Comparison of ENCODE assay signal across 1 cellular context in genomic region chr1:28518000-28518744, GRCh38.
TF ChIP-seq lines count a peak whose summit lies in the region.

No MANE protein-coding gene starts in this region.

TF ChIP-seq in K562, 482 proteins besides CTCF, POLR2A, EP300 and RAD21 (continued from another document and continues in another):
- TF ChIP-seq NKRF (IDR thresholded peaks at IDR 0.05; ENCODE audit: borderline replicate concordance) (no peak), PHB (CRISPR knock-in tag; IDR thresholded peaks at IDR 0.05) (peak; percentile 64; the same call in 1 of the 2 replicates), JUNB (CRISPR knock-in tag; conservative IDR thresholded peaks at IDR 0.05) (no peak), RCOR1 (IDR thresholded peaks at IDR 0.05; ENCODE audit: borderline replicate concordance in 1 of 2, low read depth in 2 of 2, low read length in 2 of 2) (peak in 1 of 2 experiments; percentile 68; a peak in 1 of 4 replicates), CEBPG (CRISPR knock-in tag; IDR thresholded peaks at IDR 0.05) (no peak), CEBPG (tag; conservative IDR thresholded peaks at IDR 0.05 in 1 of 2, IDR thresholded peaks at IDR 0.05 in 1 of 2) (no peak), NCOA6 (IDR thresholded peaks at IDR 0.05) (no peak), MBD1 (CRISPR knock-in tag; IDR thresholded peaks at IDR 0.05) (no peak), RBM22 (IDR thresholded peaks at IDR 0.05; ENCODE audit: low read depth, low read length, poor library complexity, severe bottlenecking) (peak; percentile 58), ZNF717 (CRISPR knock-in tag; IDR thresholded peaks at IDR 0.05) (no peak), RBM34 (IDR thresholded peaks at IDR 0.05; ENCODE audit: borderline replicate concordance, insufficient read depth, low read length) (0 out of 2 replicates have a peak, but pooled peaks have one; percentile 74), RB1 (IDR thresholded peaks at IDR 0.05; ENCODE audit: low read depth) (peak; percentile 91), STAT5B (CRISPR knock-in tag; IDR thresholded peaks at IDR 0.05) (no peak), SREBF1 (IDR thresholded peaks at IDR 0.05; ENCODE audit: borderline replicate concordance, low read depth, low read length) (0 out of 2 replicates have a peak, but pooled peaks have one; percentile 12), HDAC3 (IDR thresholded peaks at IDR 0.05; ENCODE audit: borderline replicate concordance, partially characterized antibody) (no peak), GMEB1 (CRISPR knock-in tag; IDR thresholded peaks at IDR 0.05) (peak; percentile 86), RNF2 (IDR thresholded peaks at IDR 0.05) (no peak), HOXB6 (CRISPR knock-in tag; IDR thresholded peaks at IDR 0.05; ENCODE audit: borderline replicate concordance) (no peak), KDM5B (IDR thresholded peaks at IDR 0.05; ENCODE audit: insufficient replicate concordance, low read depth, low read length) (peak; percentile 58), EP400 (IDR thresholded peaks at IDR 0.05) (no peak; the same call in 1 of the 2 replicates), XRCC5 (IDR thresholded peaks at IDR 0.05; ENCODE audit: low read depth, low read length) (peak; percentile 84), NEUROD1 (IDR thresholded peaks at IDR 0.05; ENCODE audit: borderline replicate concordance, low read depth, low read length, partially characterized antibody) (no peak), ZBTB49 (CRISPR knock-in tag; IDR thresholded peaks at IDR 0.05; ENCODE audit: borderline replicate concordance) (no peak), YY1 (IDR thresholded peaks at IDR 0.05; ENCODE audit: borderline replicate concordance in 1 of 3, control insufficient read depth in 1 of 3, extremely low read depth in 1 of 3, insufficient read depth in 3 of 3, insufficient read length in 1 of 3, insufficient replicate concordance in 2 of 3, low read depth in 1 of 3, low read length in 2 of 3) (peak in 2 of 3 experiments; percentile 57 to 64), WHSC1 (IDR thresholded peaks at IDR 0.05; ENCODE audit: low read length) (no peak), NCOA2 (IDR thresholded peaks at IDR 0.05; ENCODE audit: partially characterized antibody in 2 of 2) (no peak), HMG20A (CRISPR knock-in tag; conservative IDR thresholded peaks at IDR 0.05) (no peak), POLR2B (IDR thresholded peaks at IDR 0.05; ENCODE audit: low read depth, partially characterized antibody) (peak; percentile 20), ZNF444 (CRISPR knock-in tag; IDR thresholded peaks at IDR 0.05) (no peak), CREB3 (tag; conservative IDR thresholded peaks at IDR 0.05; ENCODE audit: low read depth) (no peak), FUS (optimal IDR thresholded peaks at IDR 0.05; ENCODE audit: low read depth, low read length) (peak; percentile 97), JUND (IDR thresholded peaks at IDR 0.05; ENCODE audit: borderline replicate concordance, low read depth, low read length) (peak; percentile 40; the same call in 1 of the 2 replicates), JUND (tag; IDR thresholded peaks at IDR 0.05; ENCODE audit: borderline replicate concordance, low read depth, low read length) (peak; percentile 62; the same call in 1 of the 3 replicates), FOXK2 (conservative IDR thresholded peaks at IDR 0.05 in 1 of 2, IDR thresholded peaks at IDR 0.05 in 1 of 2; ENCODE audit: low read depth in 2 of 2) (peak; percentile 80 to 83; a peak in 3 of 4 replicates), MLX (CRISPR knock-in tag; conservative IDR thresholded peaks at IDR 0.05) (no peak), PURB (CRISPR knock-in tag; IDR thresholded peaks at IDR 0.05; ENCODE audit: low read depth) (no peak), HMGN3 (IDR thresholded peaks at IDR 0.05; ENCODE audit: borderline replicate concordance, extremely low read depth, insufficient read length, low read depth, low read length) (peak; percentile 81), ZNF3 (CRISPR knock-in tag; IDR thresholded peaks at IDR 0.05) (no peak), MYNN (IDR thresholded peaks at IDR 0.05) (peak; percentile 62; the same call in 1 of the 2 replicates), MYNN (CRISPR knock-in tag; IDR thresholded peaks at IDR 0.05) (no peak), CGGBP1 (CRISPR knock-in tag; IDR thresholded peaks at IDR 0.05) (peak; percentile 68; the same call in 1 of the 2 replicates), PHF21A (IDR thresholded peaks at IDR 0.05; ENCODE audit: borderline replicate concordance, low read depth) (peak; percentile 88), BMI1 (IDR thresholded peaks at IDR 0.05; ENCODE audit: low read length) (no peak), SAP30 (IDR thresholded peaks at IDR 0.05; ENCODE audit: borderline replicate concordance, insufficient read depth, low read depth, low read length, poor library complexity, severe bottlenecking) (peak; percentile 98), HDAC2 (IDR thresholded peaks at IDR 0.05) (no peak), SNIP1 (IDR thresholded peaks at IDR 0.05; ENCODE audit: low read depth) (no peak), SNAPC5 (CRISPR knock-in tag; IDR thresholded peaks at IDR 0.05) (no peak), PHF20 (IDR thresholded peaks at IDR 0.05; ENCODE audit: partially characterized antibody) (peak; percentile 20), HDAC8 (tag; IDR thresholded peaks at IDR 0.05) (no peak; the same call in 1 of the 2 replicates), TBP (optimal IDR thresholded peaks at IDR 0.05; ENCODE audit: low read depth, low read length) (no peak), TFE3 (CRISPR knock-in tag; IDR thresholded peaks at IDR 0.05) (no peak), KAT2B (IDR thresholded peaks at IDR 0.05; ENCODE audit: low read depth, low read length) (no peak), HCFC1 (IDR thresholded peaks at IDR 0.05; ENCODE audit: low read depth, low read length) (peak; percentile 37; the same call in 1 of the 2 replicates), PBX2 (CRISPR knock-in tag; IDR thresholded peaks at IDR 0.05; ENCODE audit: low read depth) (no peak), PBX2 (tag; conservative IDR thresholded peaks at IDR 0.05; ENCODE audit: low read depth) (no peak), RHOXF2B (CRISPR knock-in tag; conservative IDR thresholded peaks at IDR 0.05) (no peak), ZNF253 (CRISPR knock-in tag; conservative IDR thresholded peaks at IDR 0.05) (no peak), FOSL1 (tag; conservative IDR thresholded peaks at IDR 0.05) (no peak)
